ENCODE assay signal across 15 cellular contexts in genomic region chr20:31594002-31594557, GRCh38. TPM values are rescaled to one million over a fixed set of nuclear protein-coding genes. Genes with fewer than 3 reads are reported as not detected.
DNase-seq lines count a peak whose midpoint lies in the region; ATAC-seq, FAIRE-seq and TF ChIP-seq lines count a peak whose summit lies in the region.
"Had no signal": no experiment of that assay in that cellular context is flagged by ENCODE, and none has a peak within 500 bp of the region (broad histone marks: within the 10 kb centered on the region; RNA-seq: fewer than 3 reads in every experiment).

No MANE protein-coding gene starts in this region.

- no peak for TF ChIP-seq CTCF in A549 (IDR thresholded peaks at IDR 0.05)
- TF ChIP-seq CTCF in esophagus squamous epithelium (IDR thresholded peaks at IDR 0.05): no peak

- H4K8ac ChIP-seq in neuronal stem cell (ENCODE audit: low read depth, low read length): no peak overlapping the region

- H3K4me3 ChIP-seq in A549: peak overlapping the region; percentile 62
- peak overlapping the region; percentile 33 for H3K4me3 ChIP-seq in MG63
- H3K4me3 ChIP-seq in esophagus squamous epithelium: no peak overlapping the region
- no peak overlapping the region for H3K4me3 ChIP-seq in neuronal stem cell (ENCODE audit: low read length in 2 of 2)
- H3K4me3 ChIP-seq: dorsolateral prefrontal cortex, thoracic aorta had no signal

- H3K36me3 ChIP-seq in MG63 (peaks cover 3% of the 10 kb centered on the region; the same call in 1 of the 2 replicates), esophagus squamous epithelium (no peaks in the 10 kb centered on the region), neuronal stem cell (replicated peaks in 1 of 2; ENCODE audit: control insufficient read depth in 2 of 2, insufficient read depth in 2 of 2, low read length in 2 of 2) (no peaks in the 10 kb centered on the region)
- H3K36me3 ChIP-seq: thoracic aorta had no signal

- H3K27ac ChIP-seq in A549 (peak overlapping the region; percentile 98), esophagus squamous epithelium (peak overlapping the region; percentile 89 to 94 (median 91)), neuronal stem cell (replicated peaks; ENCODE audit: low read length) (no peak overlapping the region)

- H4K91ac ChIP-seq in neuronal stem cell (ENCODE audit: low read depth, low read length, poor library complexity): no peak overlapping the region

- H3K36me3 Mint-ChIP-seq in activated naive CD4-positive, alpha-beta T cell treated with anti-CD3 and anti-CD28 coated beads for 36 hours (ENCODE audit: low read depth): no peaks in the 10 kb centered on the region

- no peaks in the 10 kb centered on the region for H3K4me1 Mint-ChIP-seq in activated naive CD4-positive, alpha-beta T cell treated with anti-CD3 and anti-CD28 coated beads for 36 hours (ENCODE audit: low read depth)

- peak overlapping the region; percentile 76 for H2BK5ac ChIP-seq in neuronal stem cell (ENCODE audit: low read length)

- H2BK120ac ChIP-seq in neuronal stem cell (ENCODE audit: low read depth, low read length): peak overlapping the region; percentile 24

- POLR2A ChIA-PET in A549 (lab: Yijun Ruan, JAX): interaction anchor here (1.0 to 3.9 kb wide), 12 partner anchors 11 to 123 kb away, joined by 4 to 265 read pairs (median 19); partner anchors contain the start of gene ID1

- peak overlapping the region; percentile 96 for H2BK15ac ChIP-seq in neuronal stem cell (ENCODE audit: low read length)

- no peak overlapping the region for H3K27ac Mint-ChIP-seq in activated naive CD4-positive, alpha-beta T cell treated with anti-CD3 and anti-CD28 coated beads for 36 hours

- H2AFZ ChIP-seq in neuronal stem cell (ENCODE audit: low read length): peak overlapping the region; percentile 64

- H3K27me3 ChIP-seq in MG63 (no peaks in the 10 kb centered on the region), esophagus squamous epithelium (no peaks in the 10 kb centered on the region), neuronal stem cell (ENCODE audit: control insufficient read depth in 3 of 3, insufficient read depth in 3 of 3, low read depth in 1 of 3, low read length in 3 of 3) (no peaks in the 10 kb centered on the region)
- H3K27me3 ChIP-seq: dorsolateral prefrontal cortex had no signal

- H3K9me3 ChIP-seq in A549 (no peaks in the 10 kb centered on the region), MG63 (no peaks in the 10 kb centered on the region), esophagus squamous epithelium (no peaks in the 10 kb centered on the region), neuronal stem cell (replicated peaks in 1 of 2; ENCODE audit: control insufficient read depth in 2 of 2, insufficient read depth in 1 of 2, low read depth in 1 of 2, low read length in 2 of 2) (no peaks in the 10 kb centered on the region)
- H3K9me3 ChIP-seq: thoracic aorta had no signal

- DNase-seq in A549 (ENCODE audit: low read depth in 1 of 2, low spot score in 1 of 2) (no peak), MG63 (peak; percentile 11), esophagus squamous epithelium (lab: John Stamatoyannopoulos, UW) (no peak), neuronal stem cell (ENCODE audit: low spot score) (no peak)
- DNase-seq in activated naive CD4-positive, alpha-beta T cell treated with anti-CD3 and anti-CD28 coated beads for 36 hours: no peak
- DNase-seq: aorta, dorsolateral prefrontal cortex, NCI-H1092 treated with DMSO at 0.1 percent for 48 hours had no signal

- ATAC-seq in A549 (no peak), GM21447 (IDR thresholded peaks at IDR 0.05; ENCODE audit: unreplicated experiment) (no peak), GM19397 (IDR thresholded peaks at IDR 0.05; ENCODE audit: unreplicated experiment) (no peak), GM18868 (IDR thresholded peaks at IDR 0.05; ENCODE audit: unreplicated experiment) (no peak)

- H2BK12ac ChIP-seq in neuronal stem cell (ENCODE audit: low read length): peak overlapping the region; percentile 89

- H3K4me1 ChIP-seq in A549 (peaks cover 50% of the 10 kb centered on the region), esophagus squamous epithelium (peaks cover 7 to 76% (median 37%) of the 10 kb centered on the region in 3 donors), neuronal stem cell (ENCODE audit: control insufficient read depth in 2 of 2, insufficient read depth in 1 of 2, low read depth in 1 of 2, low read length in 2 of 2) (peaks cover 15 to 18% of the 10 kb centered on the region in 2 donors)

- TF ChIP-seq POLR2A in A549 (IDR thresholded peaks at IDR 0.05; ENCODE audit: low read length): peak; percentile 22; the same call in 1 of the 2 replicates
- TF ChIP-seq POLR2A in esophagus squamous epithelium (IDR thresholded peaks at IDR 0.05): no peak

- intact Hi-C loops in esophagus squamous epithelium (cut with DNase I): no loop called here
- intact Hi-C loops in activated naive CD4-positive, alpha-beta T cell treated with anti-CD3 and anti-CD28 coated beads for 36 hours (cut with micrococcal nuclease): no loop called here

- no peak for TF ChIP-seq RAD21 in A549 (conservative IDR thresholded peaks at IDR 0.05 in 1 of 2, IDR thresholded peaks at IDR 0.05 in 1 of 2)

- H3K9me3 Mint-ChIP-seq in activated naive CD4-positive, alpha-beta T cell treated with anti-CD3 and anti-CD28 coated beads for 36 hours: no peaks in the 10 kb centered on the region
- H3K9me3 Mint-ChIP-seq: neural crest cell had no signal

- peak overlapping the region; percentile 99 for H2AK5ac ChIP-seq in neuronal stem cell (ENCODE audit: low read depth, low read length)

- WGBS in A549 (ENCODE audit: missing lambda C conversion rate): 10% methylated on average over 13 of the region's 13 CpGs
- WGBS in esophagus squamous epithelium, 2 donors: 63 to 78% methylated on average over 2 to 11 of the region's 13 CpGs
- no CpG with 5 or more reads among the region's 13 CpGs for WGBS in neuronal stem cell (ENCODE audit: extremely low coverage in 2 of 2, insufficient read length in 2 of 2, insufficient replicate concordance in 1 of 2), 2 donors

- H3K23ac ChIP-seq in neuronal stem cell (ENCODE audit: low read depth, low read length, poor library complexity): no peak overlapping the region

- no peak overlapping the region for H3K4ac ChIP-seq in neuronal stem cell (ENCODE audit: low read length)

- H3K4me3 Mint-ChIP-seq in activated naive CD4-positive, alpha-beta T cell treated with anti-CD3 and anti-CD28 coated beads for 36 hours: no peak overlapping the region

- peak overlapping the region; percentile 64 for H3K18ac ChIP-seq in neuronal stem cell (ENCODE audit: low read length)

- H3K9ac ChIP-seq in neuronal stem cell (ENCODE audit: low read depth, low read length, poor library complexity): no peak overlapping the region

- FAIRE-seq in A549 (lab: Jason Lieb, UNC): no peak
- FAIRE-seq: frontal cortex had no signal

- no peaks in the 10 kb centered on the region for H3K79me1 ChIP-seq in neuronal stem cell (ENCODE audit: low read depth, low read length)

- CTCF ChIA-PET in A549 (lab: Yijun Ruan, JAX): interaction anchor here (0.9 to 12.9 kb wide), 12 partner anchors 8 to 34 kb away, joined by 3 to 172 read pairs (median 10); partner anchors contain the start of gene ID1
- CTCF ChIA-PET in activated naive CD4-positive, alpha-beta T cell treated with anti-CD3 and anti-CD28 coated beads for 36 hours (lab: Charles Lee): interaction anchor here (0.7 to 5.6 kb wide), 2 partner anchors 16 to 19 kb away, joined by 3 to 45 read pairs; no protein-coding TSS in a partner anchor

- no peaks in the 10 kb centered on the region for H3K27me3 Mint-ChIP-seq in activated naive CD4-positive, alpha-beta T cell treated with anti-CD3 and anti-CD28 coated beads for 36 hours (ENCODE audit: low read depth)

- H3K4me2 ChIP-seq in A549 (peak overlapping the region; percentile 95), neuronal stem cell (ENCODE audit: insufficient read depth, low read length, poor library complexity, severe bottlenecking) (no peak overlapping the region)

- H3K14ac ChIP-seq in neuronal stem cell (ENCODE audit: low read length): no peak overlapping the region

- no peak for TF ChIP-seq EP300 in A549 (IDR thresholded peaks at IDR 0.05)

TF ChIP-seq in A549, 52 proteins besides CTCF, POLR2A, EP300 and RAD21 (continues in another document):
- TF ChIP-seq PHF8 (IDR thresholded peaks at IDR 0.05; ENCODE audit: borderline replicate concordance, low read depth) (0 out of 2 replicates have a peak, but pooled peaks have one; percentile 11), FOSL2 (IDR thresholded peaks at IDR 0.05) (no peak), FOSL2 (CRISPR knock-in tag; IDR thresholded peaks at IDR 0.05) (no peak), E2F6 (IDR thresholded peaks at IDR 0.05; ENCODE audit: borderline replicate concordance, low read depth) (no peak), NPAS2 (CRISPR knock-in tag; IDR thresholded peaks at IDR 0.05; ENCODE audit: borderline replicate concordance) (no peak)

RNA-seq across cellular contexts. Expression of gene ID1, which starts 11.0 kb away (rescaled TPM):
- polyA plus RNA-seq in A549 (2011; rRNA removed) (237 and 250 TPM in 2 replicates), A549 (2017; fragmentation: RNase III; extraction: RNeasy Plus Mini Kit Qiagen cat#74134 plus additional on column Dnase treatment) (257 to 432 TPM (median 387 TPM) in 3 replicates)
- polyA plus RNA-seq in A549 (2012; cell fraction: cytosol; rRNA removed): 951 and 1,146 TPM in 2 replicates
- polyA plus RNA-seq in A549 (2012; cell fraction: nucleus; rRNA removed): 1,622 and 2,122 TPM in 2 replicates
- polyA minus RNA-seq in A549 (2011; rRNA and poly(A)+ RNA removed): 188 and 250 TPM in 2 replicates
- 363 and 396 TPM in 2 replicates for total RNA-seq in MG63 (2014; rRNA removed; shearing (Covaris generic); ENCODE audit: low replicate concordance)
- 100 to 1,000 TPM; 422 to 839 (median 555) TPM for total RNA-seq in esophagus squamous epithelium
- polyA plus RNA-seq in neuronal stem cell (2013, experiment 1 of 2): 60.4 TPM
- 58.3 TPM for polyA plus RNA-seq in neuronal stem cell (2013, experiment 2 of 2)
- 1 to 10 TPM; 1.8 to 2.4 TPM for total RNA-seq in activated naive CD4-positive, alpha-beta T cell treated with anti-CD3 and anti-CD28 coated beads for 36 hours

RNA-seq across cellular contexts. Expression of gene COX4I2, which starts 43.6 kb away (rescaled TPM):
- not detected in 2 replicates for polyA plus RNA-seq in A549 (2011; rRNA removed)
- not detected in 2 replicates for polyA plus RNA-seq in A549 (2012; cell fraction: cytosol; rRNA removed)
- polyA plus RNA-seq in A549 (2012; cell fraction: nucleus; rRNA removed): not detected in 2 replicates
- not detected in 3 replicates for polyA plus RNA-seq in A549 (2017; fragmentation: RNase III; extraction: RNeasy Plus Mini Kit Qiagen cat#74134 plus additional on column Dnase treatment)
- not detected in 2 replicates for polyA minus RNA-seq in A549 (2011; rRNA and poly(A)+ RNA removed)
- total RNA-seq in MG63 (2014; rRNA removed; shearing (Covaris generic); ENCODE audit: low replicate concordance): not detected in 2 replicates
- total RNA-seq in esophagus squamous epithelium: 1 to 10 TPM in 2 of 4 donors, under 1 TPM in 1, not detected in 1; 0.83 to 3.1 (median 2.6) TPM
- polyA plus RNA-seq in neuronal stem cell (2013, experiment 1 of 2): 0.10 TPM
- polyA plus RNA-seq in neuronal stem cell (2013, experiment 2 of 2): not detected
- not detected for total RNA-seq in activated naive CD4-positive, alpha-beta T cell treated with anti-CD3 and anti-CD28 coated beads for 36 hours
- total RNA-seq: neural crest cell had no signal
- polyA plus RNA-seq: BJ had no signal

Comparison
In these comparisons a context has a peak if more than half of its experiments do, and no peak if none do; other contexts are left out.
1. H3K4me3 ChIP-seq: peak in A549 (single experiment) and MG63 (single experiment); none in esophagus squamous epithelium (0 of 4) and neuronal stem cell (0 of 2).
2. RNA of gene ID1, which starts 11.0 kb away (total RNA-seq): 422 to 839 TPM in esophagus squamous epithelium and 363 to 396 TPM in MG63; 1.8 to 2.4 TPM in activated naive CD4-positive, alpha-beta T cell treated with anti-CD3 and anti-CD28 coated beads for 36 hours; every median in the first group is over 100 times any median in the second.